21 cellular contexts compared by ENCODE assay signal in the genomic region with DNA sequence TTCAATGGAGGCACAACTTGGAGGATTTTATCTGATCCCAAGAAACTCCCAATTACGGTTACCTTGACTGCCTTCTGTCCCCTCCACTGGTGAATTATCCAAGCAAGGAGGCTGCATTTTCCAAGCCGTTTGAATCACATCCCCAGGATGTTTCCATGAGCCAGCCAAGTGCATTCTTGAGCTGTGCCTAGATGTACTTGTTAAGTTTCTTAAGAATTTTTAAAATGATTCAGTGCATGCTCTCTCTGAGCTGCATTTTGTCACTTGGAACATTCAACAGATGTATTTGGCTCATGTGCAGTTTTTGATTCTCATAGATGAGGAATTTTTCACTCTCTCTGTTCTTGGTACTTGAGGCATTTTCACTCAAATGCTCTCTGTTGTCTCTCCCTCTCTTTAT.
DNase-seq lines count a peak whose midpoint lies in the region; ATAC-seq and TF ChIP-seq lines count a peak whose summit lies in the region.
"Had no signal": no experiment of that assay in that cellular context is flagged by ENCODE, and none has a peak within 500 bp of the region (broad histone marks: within the 10 kb centered on the region; RNA-seq: fewer than 3 reads in every experiment).

No MANE protein-coding gene starts in this region.

- DNase-seq in ELR (ENCODE audit: low read depth) (peak; percentile 19), astrocyte of the spinal cord (ENCODE audit: low read depth, low spot score) (peak; percentile 15), thoracic aorta (ENCODE audit: low spot score) (peak; percentile 3), COLO829 (ENCODE audit: low spot score) (no peak)
- DNase-seq: activated CD4-positive, alpha-beta T cell treated with anti-CD3 and anti-CD28 coated beads for 48 hours; activated CD8-positive, alpha-beta memory T cell treated with anti-CD3 and anti-CD28 coated beads, Interleukin-2, amount 50 U/mL, for 4 hours; Calu3; heart right ventricle; NCI-H1105 treated with DMSO at 0.1 percent for 48 hours; NCI-H2107; NCI-H524 treated with DMSO at 0.1 percent for 48 hours; stimulated activated CD4-positive, alpha-beta T cell treated with anti-CD3 and anti-CD28 coated beads, Interleukin-12 subunit alpha, Interleukin-12 subunit beta, amount 100 ng/mL, for 4 hours; SW 1271 had no signal

- H3K4me1 ChIP-seq in gastroesophageal sphincter (peaks cover 5 to 44% (median 6%) of the 10 kb centered on the region in 3 donors), thoracic aorta (ENCODE audit: control insufficient read depth in 1 of 2, low read depth in 2 of 2) (peaks cover 0 to 14% of the 10 kb centered on the region in 2 donors)
- H3K4me1 ChIP-seq: heart right ventricle, tibial nerve had no signal

- WGBS in gastroesophageal sphincter (ENCODE audit: low coverage in 1 of 2), 2 donors: 0 to 31% methylated on average over 1 to 2 of the region's 2 CpGs

- ATAC-seq in gastroesophageal sphincter: peak; percentile 82
- ATAC-seq in thoracic aorta (ENCODE audit: insufficient number of reproducible peaks, low FRiP score, low read depth): peak; percentile 78
- ATAC-seq in HG03354 (IDR thresholded peaks at IDR 0.05; ENCODE audit: poor library complexity, severe bottlenecking, unreplicated experiment): no peak
- ATAC-seq in GM18858 (IDR thresholded peaks at IDR 0.05; ENCODE audit: unreplicated experiment): no peak
- no peak for ATAC-seq in GM21619 (IDR thresholded peaks at IDR 0.05; ENCODE audit: unreplicated experiment)
- ATAC-seq: GM12878; heart right ventricle; natural killer cell treated with Interleukin-12 subunit alpha and Interleukin-12 subunit beta and Interleukin-15 and Interleukin-18, amount 100 ng/mL, for 72 hours had no signal

- no peaks in the 10 kb centered on the region for H3K36me3 ChIP-seq in gastroesophageal sphincter
- H3K36me3 ChIP-seq in thoracic aorta: no peaks in the 10 kb centered on the region
- H3K36me3 ChIP-seq: heart right ventricle, tibial nerve had no signal

- no peak for TF ChIP-seq CTCF in astrocyte of the spinal cord (IDR thresholded peaks at IDR 0.05; ENCODE audit: low read depth, low read length)
- TF ChIP-seq CTCF in gastroesophageal sphincter (IDR thresholded peaks at IDR 0.05): no peak
- no peak for TF ChIP-seq CTCF in thoracic aorta (IDR thresholded peaks at IDR 0.05)

- in situ Hi-C loops in astrocyte of the spinal cord (cut with HindIII; ENCODE audit: low sequenced_read_pairs): no loop called here

- H3K4me3 ChIP-seq in astrocyte of the spinal cord (ENCODE audit: low read depth, low read length): no peak overlapping the region
- H3K4me3 ChIP-seq in gastroesophageal sphincter: no peak overlapping the region
- H3K4me3 ChIP-seq in thoracic aorta: no peak overlapping the region
- H3K4me3 ChIP-seq: coronary artery, GM12878, heart right ventricle, tibial nerve had no signal

- H3K9me3 ChIP-seq in gastroesophageal sphincter: no peaks in the 10 kb centered on the region
- H3K9me3 ChIP-seq in thoracic aorta: no peaks in the 10 kb centered on the region
- H3K9me3 ChIP-seq: tibial nerve had no signal

- no peak for TF ChIP-seq EP300 in gastroesophageal sphincter (IDR thresholded peaks at IDR 0.05)

- H3K27me3 ChIP-seq in gastroesophageal sphincter: no peaks in the 10 kb centered on the region
- H3K27me3 ChIP-seq in thoracic aorta (replicated peaks; ENCODE audit: insufficient read depth): no peaks in the 10 kb centered on the region
- H3K27me3 ChIP-seq: heart right ventricle, tibial nerve had no signal

- H3K27ac ChIP-seq in gastroesophageal sphincter (peak overlapping the region; percentile 72 to 82 (median 76)), thoracic aorta (peak overlapping the region; percentile 53 to 77)
- H3K27ac ChIP-seq: heart right ventricle, tibial nerve had no signal

- TF ChIP-seq POLR2A in gastroesophageal sphincter (IDR thresholded peaks at IDR 0.05): no peak

Comparison
In these comparisons a context has a peak if more than half of its experiments do, and no peak if none do; other contexts are left out.
1. ATAC-seq: peak in gastroesophageal sphincter (single experiment) and thoracic aorta (single experiment); none in HG03354 (single experiment), GM18858 (single experiment) and GM21619 (single experiment).